In genomic region chr6:148700047-148700712, GRCh38 we compare ENCODE assay signal across 8 cellular contexts. TPM values are rescaled to one million over a fixed set of nuclear protein-coding genes. Genes with fewer than 3 reads are reported as not detected.
DNase-seq lines count a peak whose midpoint lies in the region; ATAC-seq and TF ChIP-seq lines count a peak whose summit lies in the region.

No MANE protein-coding gene starts in this region.

- POLR2A ChIA-PET in Caco-2 (lab: Charles Lee), result no interaction called here

- H3K36me3 ChIP-seq in left lung (no peaks in the 10 kb centered on the region), tibial artery (no peaks in the 10 kb centered on the region), Caco-2 (ENCODE audit: control insufficient read depth, insufficient read depth, low read length) (no peaks in the 10 kb centered on the region)

- peak overlapping the region; percentile 20 to 61 for H3K27ac ChIP-seq in left lung
- no peak overlapping the region for H3K27ac ChIP-seq in tibial artery

- H3K4me3 ChIP-seq in left lung (peak overlapping the region in 1 of 2 donors; percentile 33), tibial artery (peak overlapping the region; percentile 32 to 43), Caco-2 (ENCODE audit: low read depth, low read length) (no peak overlapping the region)

- CTCF ChIA-PET in activated CD8-positive, alpha-beta memory T cell treated with anti-CD3 and anti-CD28 coated beads, Interleukin-2, amount 10 ng/mL, durations not matched to agents 7 days and 5 days (lab: Charles Lee), result interaction anchor here (1.5 kb wide), 1 partner anchor 139 kb away, joined by 4 read pairs; no protein-coding TSS in a partner anchor
- CTCF ChIA-PET in Caco-2 (lab: Charles Lee), result no interaction called here

- peaks cover 19% of the 10 kb centered on the region for H3K4me1 Mint-ChIP-seq in activated CD8-positive, alpha-beta memory T cell treated with anti-CD3 and anti-CD28 coated beads, Interleukin-2, amount 10 ng/mL, durations not matched to agents 7 days and 5 days
- peaks cover 4% of the 10 kb centered on the region for H3K4me1 Mint-ChIP-seq in activated naive CD8-positive, alpha-beta T cell treated with anti-CD3 and anti-CD28 coated beads, Interleukin-2, amount 50 U/mL, for 24 hours
- H3K4me1 Mint-ChIP-seq in Caco-2 (ENCODE audit: low read depth, unreplicated experiment), result no peaks in the 10 kb centered on the region
- H3K4me1 Mint-ChIP-seq in activated CD4-positive, alpha-beta T cell treated with anti-CD3 and anti-CD28 coated beads, Interleukin-2, amount 10 ng/mL, durations not matched to agents 24 days and 14 days, result peaks cover 16% of the 10 kb centered on the region

- no peaks in the 10 kb centered on the region for H3K27me3 Mint-ChIP-seq in activated CD8-positive, alpha-beta memory T cell treated with anti-CD3 and anti-CD28 coated beads, Interleukin-2, amount 10 ng/mL, durations not matched to agents 7 days and 5 days
- H3K27me3 Mint-ChIP-seq in activated naive CD8-positive, alpha-beta T cell treated with anti-CD3 and anti-CD28 coated beads, Interleukin-2, amount 50 U/mL, for 24 hours, result peaks cover 2% of the 10 kb centered on the region
- peaks cover 21% of the 10 kb centered on the region for H3K27me3 Mint-ChIP-seq in Caco-2 (ENCODE audit: insufficient read depth, unreplicated experiment)
- H3K27me3 Mint-ChIP-seq in activated CD4-positive, alpha-beta T cell treated with anti-CD3 and anti-CD28 coated beads, Interleukin-2, amount 10 ng/mL, durations not matched to agents 24 days and 14 days, result peaks cover 9% of the 10 kb centered on the region

- H3K4me3 Mint-ChIP-seq in activated CD8-positive, alpha-beta memory T cell treated with anti-CD3 and anti-CD28 coated beads, Interleukin-2, amount 10 ng/mL, durations not matched to agents 7 days and 5 days, result peak overlapping the region; percentile 78
- H3K4me3 Mint-ChIP-seq in activated naive CD8-positive, alpha-beta T cell treated with anti-CD3 and anti-CD28 coated beads, Interleukin-2, amount 50 U/mL, for 24 hours, result peak overlapping the region; percentile 60
- no peak overlapping the region for H3K4me3 Mint-ChIP-seq in Caco-2 (ENCODE audit: unreplicated experiment)
- no peak overlapping the region for H3K4me3 Mint-ChIP-seq in activated CD4-positive, alpha-beta T cell treated with anti-CD3 and anti-CD28 coated beads, Interleukin-2, amount 10 ng/mL, durations not matched to agents 24 days and 14 days

- H3K36me3 Mint-ChIP-seq in activated CD8-positive, alpha-beta memory T cell treated with anti-CD3 and anti-CD28 coated beads, Interleukin-2, amount 10 ng/mL, durations not matched to agents 7 days and 5 days, result peaks cover 10% of the 10 kb centered on the region
- H3K36me3 Mint-ChIP-seq in activated naive CD8-positive, alpha-beta T cell treated with anti-CD3 and anti-CD28 coated beads, Interleukin-2, amount 50 U/mL, for 24 hours (ENCODE audit: low read depth), result no peaks in the 10 kb centered on the region
- no peaks in the 10 kb centered on the region for H3K36me3 Mint-ChIP-seq in Caco-2 (ENCODE audit: insufficient read depth, unreplicated experiment)
- no peaks in the 10 kb centered on the region for H3K36me3 Mint-ChIP-seq in activated CD4-positive, alpha-beta T cell treated with anti-CD3 and anti-CD28 coated beads, Interleukin-2, amount 10 ng/mL, durations not matched to agents 24 days and 14 days (ENCODE audit: low read depth)

- no peak for DNase-seq in activated CD8-positive, alpha-beta memory T cell treated with anti-CD3 and anti-CD28 coated beads, Interleukin-2, amount 10 ng/mL, durations not matched to agents 7 days and 5 days
- no peak for DNase-seq in activated CD8-positive, alpha-beta memory T cell treated with anti-CD3 and anti-CD28 coated beads, Interleukin-2, amount 50 U/mL, for 4 hours
- DNase-seq in activated naive CD8-positive, alpha-beta T cell treated with anti-CD3 and anti-CD28 coated beads, Interleukin-2, amount 50 U/mL, for 24 hours, result no peak
- DNase-seq in left lung (no peak), tibial artery (no peak), Caco-2 (no peak)
- no peak for DNase-seq in activated CD4-positive, alpha-beta T cell treated with anti-CD3 and anti-CD28 coated beads, Interleukin-2, amount 10 ng/mL, durations not matched to agents 24 days and 14 days

- no TSS peak for BruUV-seq in Caco-2 (replicated peaks; lab: Mats Ljungman, UMichigan)

- TF ChIP-seq CTCF in left lung (IDR thresholded peaks at IDR 0.05) (peak in 1 of 2 donors; percentile 18), tibial artery (IDR thresholded peaks at IDR 0.05) (no peak), Caco-2 (IDR thresholded peaks at IDR 0.05; ENCODE audit: insufficient read depth in 1 of 2, low read depth in 1 of 2, low read length in 1 of 2, severe bottlenecking in 1 of 2, unreplicated experiment in 1 of 2) (no peak)

- H3K9me3 ChIP-seq in left lung, result peaks cover 0 to 5% of the 10 kb centered on the region in 2 donors
- no peaks in the 10 kb centered on the region for H3K9me3 ChIP-seq in tibial artery
- H3K9me3 ChIP-seq in Caco-2, result no peaks in the 10 kb centered on the region

- peak overlapping the region; percentile 91 for H3K27ac Mint-ChIP-seq in activated CD8-positive, alpha-beta memory T cell treated with anti-CD3 and anti-CD28 coated beads, Interleukin-2, amount 10 ng/mL, durations not matched to agents 7 days and 5 days
- H3K27ac Mint-ChIP-seq in activated naive CD8-positive, alpha-beta T cell treated with anti-CD3 and anti-CD28 coated beads, Interleukin-2, amount 50 U/mL, for 24 hours, result no peak overlapping the region
- no peak overlapping the region for H3K27ac Mint-ChIP-seq in Caco-2 (ENCODE audit: unreplicated experiment)
- H3K27ac Mint-ChIP-seq in activated CD4-positive, alpha-beta T cell treated with anti-CD3 and anti-CD28 coated beads, Interleukin-2, amount 10 ng/mL, durations not matched to agents 24 days and 14 days, result no peak overlapping the region

- H3K4me1 ChIP-seq in left lung, result peaks cover 0 to 19% of the 10 kb centered on the region in 2 donors
- peaks cover 0 to 15% (median 5%) of the 10 kb centered on the region in 4 donors for H3K4me1 ChIP-seq in tibial artery
- no peaks in the 10 kb centered on the region for H3K4me1 ChIP-seq in Caco-2

- H3K9me3 Mint-ChIP-seq in activated CD8-positive, alpha-beta memory T cell treated with anti-CD3 and anti-CD28 coated beads, Interleukin-2, amount 10 ng/mL, durations not matched to agents 7 days and 5 days (ENCODE audit: low read depth), result peaks cover 8% of the 10 kb centered on the region
- H3K9me3 Mint-ChIP-seq in activated naive CD8-positive, alpha-beta T cell treated with anti-CD3 and anti-CD28 coated beads, Interleukin-2, amount 50 U/mL, for 24 hours, result no peaks in the 10 kb centered on the region
- no peaks in the 10 kb centered on the region for H3K9me3 Mint-ChIP-seq in Caco-2 (ENCODE audit: unreplicated experiment)
- peaks cover 18% of the 10 kb centered on the region for H3K9me3 Mint-ChIP-seq in activated CD4-positive, alpha-beta T cell treated with anti-CD3 and anti-CD28 coated beads, Interleukin-2, amount 10 ng/mL, durations not matched to agents 24 days and 14 days

- ATAC-seq in activated CD8-positive, alpha-beta memory T cell treated with anti-CD3 and anti-CD28 coated beads, Interleukin-2, amount 10 ng/mL, durations not matched to agents 7 days and 5 days, result no peak
- no peak for ATAC-seq in activated naive CD8-positive, alpha-beta T cell treated with anti-CD3 and anti-CD28 coated beads, Interleukin-2, amount 50 U/mL, for 24 hours
- ATAC-seq in left lung (peak; percentile 30), HG02840 (IDR thresholded peaks at IDR 0.05; ENCODE audit: low FRiP score, unreplicated experiment) (no peak)

- intact Hi-C loops in left lung (cut with DNase I) (no loop called here), tibial artery (cut with DNase I; ENCODE audit: low total_unique reads) (no loop called here), Caco-2 (cut with micrococcal nuclease; ENCODE audit: unreplicated experiment) (no loop called here)
- intact Hi-C loops in activated CD4-positive, alpha-beta T cell treated with anti-CD3 and anti-CD28 coated beads, Interleukin-2, amount 10 ng/mL, durations not matched to agents 24 days and 14 days (cut with micrococcal nuclease), result no loop called here

- no peaks in the 10 kb centered on the region for H3K27me3 ChIP-seq in left lung
- no peaks in the 10 kb centered on the region for H3K27me3 ChIP-seq in tibial artery
- no peaks in the 10 kb centered on the region for H3K27me3 ChIP-seq in Caco-2 (replicated peaks; ENCODE audit: control insufficient read depth, insufficient read depth, low read length)

RNA-seq across cellular contexts. Expression of gene UST, which starts 46.6 kb away (rescaled TPM):
- 1 to 10 TPM; 1.5 to 2.3 TPM for total RNA-seq in activated CD8-positive, alpha-beta memory T cell treated with anti-CD3 and anti-CD28 coated beads, Interleukin-2, amount 10 ng/mL, durations not matched to agents 7 days and 5 days
- total RNA-seq in left lung (10 to 100 TPM; 10.4 to 17.0 TPM), Caco-2 (2022) (not detected in 2 replicates)
- total RNA-seq in activated CD4-positive, alpha-beta T cell treated with anti-CD3 and anti-CD28 coated beads, Interleukin-2, amount 10 ng/mL, durations not matched to agents 24 days and 14 days, result 0.70 and 0.90 TPM in 2 replicates

Comparison
In these comparisons a context has a peak if more than half of its experiments do, and no peak if none do; other contexts are left out.
1. H3K4me3 Mint-ChIP-seq: peak in activated CD8-positive, alpha-beta memory T cell treated with anti-CD3 and anti-CD28 coated beads, Interleukin-2, amount 10 ng/mL, durations not matched to agents 7 days and 5 days (single experiment) and activated naive CD8-positive, alpha-beta T cell treated with anti-CD3 and anti-CD28 coated beads, Interleukin-2, amount 50 U/mL, for 24 hours (single experiment); none in Caco-2 (single experiment) and activated CD4-positive, alpha-beta T cell treated with anti-CD3 and anti-CD28 coated beads, Interleukin-2, amount 10 ng/mL, durations not matched to agents 24 days and 14 days (single experiment).
2. H3K27ac ChIP-seq: peak in left lung (2 of 2); none in tibial artery (0 of 2).